ENCODE assay signal across 21 cellular contexts in genomic region chr1:33326690-33327300, GRCh38. TPM values are rescaled to one million over a fixed set of nuclear protein-coding genes. Genes with fewer than 3 reads are reported as not detected.
DNase-seq lines count a peak whose midpoint lies in the region; ATAC-seq and TF ChIP-seq lines count a peak whose summit lies in the region.
"Had no signal": no experiment of that assay in that cellular context is flagged by ENCODE, and none has a peak within 500 bp of the region (broad histone marks: within the 10 kb centered on the region; RNA-seq: fewer than 3 reads in every experiment).

No MANE protein-coding gene starts in this region.

- H3K27me3 ChIP-seq in osteoblast (ENCODE audit: insufficient read depth, low read length) (no peaks in the 10 kb centered on the region), gastroesophageal sphincter (no peaks in the 10 kb centered on the region)
- H3K27me3 ChIP-seq: ovary had no signal

- peaks cover 98% of the 10 kb centered on the region for H3K36me3 ChIP-seq in osteoblast (ENCODE audit: insufficient read depth, low read length)
- peaks cover 13 to 100% of the 10 kb centered on the region in 2 donors for H3K36me3 ChIP-seq in gastroesophageal sphincter
- H3K36me3 ChIP-seq: ovary had no signal

- intact Hi-C loops in dendritic cell treated with granulocyte-macrophage colony-stimulating factor and Interleukin-4, amounts not matched to agents 40 ng/mL and 50 ng/mL, for 4 days (cut with micrococcal nuclease): no loop called here
- intact Hi-C loops in activated CD4-positive, alpha-beta T cell treated with anti-CD3 and anti-CD28 coated beads for 36 hours (cut with DNase I, micrococcal nuclease): no loop called here

- H3K9me3 Mint-ChIP-seq in dendritic cell treated with granulocyte-macrophage colony-stimulating factor and Interleukin-4, amounts not matched to agents 40 ng/mL and 50 ng/mL, for 4 days: no peaks in the 10 kb centered on the region
- no peaks in the 10 kb centered on the region for H3K9me3 Mint-ChIP-seq in activated CD8-positive, alpha-beta memory T cell treated with anti-CD3 and anti-CD28 coated beads, Interleukin-2, amount 10 ng/mL, durations not matched to agents 7 days and 5 days (ENCODE audit: low read depth)
- H3K9me3 Mint-ChIP-seq in activated CD4-positive, alpha-beta T cell treated with anti-CD3 and anti-CD28 coated beads for 36 hours (ENCODE audit: low read depth): no peaks in the 10 kb centered on the region
- H3K9me3 Mint-ChIP-seq: activated T-cell treated with anti-CD3 and anti-CD28 coated beads, Interleukin-2, amount 50 U/mL, for 24 hours had no signal

- no peak for ATAC-seq in activated CD8-positive, alpha-beta memory T cell treated with anti-CD3 and anti-CD28 coated beads, Interleukin-2, amount 10 ng/mL, durations not matched to agents 7 days and 5 days
- no peak for ATAC-seq in gastroesophageal sphincter
- ATAC-seq in activated CD4-positive, alpha-beta T cell treated with anti-CD3 and anti-CD28 coated beads for 36 hours: no peak

- no peak overlapping the region for H3K4me2 ChIP-seq in osteoblast (ENCODE audit: insufficient read depth, low read length)
- H3K4me2 ChIP-seq: smooth muscle cell had no signal

- peaks cover 86% of the 10 kb centered on the region for H3K36me3 Mint-ChIP-seq in dendritic cell treated with granulocyte-macrophage colony-stimulating factor and Interleukin-4, amounts not matched to agents 40 ng/mL and 50 ng/mL, for 4 days (ENCODE audit: low read depth)
- H3K36me3 Mint-ChIP-seq in activated CD8-positive, alpha-beta memory T cell treated with anti-CD3 and anti-CD28 coated beads, Interleukin-2, amount 10 ng/mL, durations not matched to agents 7 days and 5 days: peaks cover 30% of the 10 kb centered on the region
- H3K36me3 Mint-ChIP-seq in activated CD4-positive, alpha-beta T cell treated with anti-CD3 and anti-CD28 coated beads for 36 hours (ENCODE audit: low read depth): peaks cover 34% of the 10 kb centered on the region

- H3K9me3 ChIP-seq in osteoblast (ENCODE audit: low read depth, low read length) (no peaks in the 10 kb centered on the region), gastroesophageal sphincter (no peaks in the 10 kb centered on the region)
- H3K9me3 ChIP-seq: mucosa of descending colon, ovary had no signal

- TF ChIP-seq CTCF in osteoblast (IDR thresholded peaks at IDR 0.05; ENCODE audit: extremely low read depth, low read depth, low read length): no peak
- TF ChIP-seq CTCF in gastroesophageal sphincter (IDR thresholded peaks at IDR 0.05): no peak

- no peak overlapping the region for H3K4me3 Mint-ChIP-seq in dendritic cell treated with granulocyte-macrophage colony-stimulating factor and Interleukin-4, amounts not matched to agents 40 ng/mL and 50 ng/mL, for 4 days
- no peak overlapping the region for H3K4me3 Mint-ChIP-seq in activated CD8-positive, alpha-beta memory T cell treated with anti-CD3 and anti-CD28 coated beads, Interleukin-2, amount 10 ng/mL, durations not matched to agents 7 days and 5 days
- H3K4me3 Mint-ChIP-seq in activated CD4-positive, alpha-beta T cell treated with anti-CD3 and anti-CD28 coated beads for 36 hours: no peak overlapping the region
- H3K4me3 Mint-ChIP-seq: activated T-cell treated with anti-CD3 and anti-CD28 coated beads, Interleukin-2, amount 50 U/mL, for 24 hours had no signal

- no peak for TF ChIP-seq EP300 in gastroesophageal sphincter (IDR thresholded peaks at IDR 0.05)

- CTCF ChIA-PET in activated CD8-positive, alpha-beta memory T cell treated with anti-CD3 and anti-CD28 coated beads, Interleukin-2, amount 10 ng/mL, durations not matched to agents 7 days and 5 days (lab: Charles Lee): interaction anchor here (0.9 kb wide), 1 partner anchor 12 kb away, joined by 3 read pairs; no protein-coding TSS in a partner anchor
- CTCF ChIA-PET in activated CD4-positive, alpha-beta T cell treated with anti-CD3 and anti-CD28 coated beads for 36 hours (lab: Charles Lee): no interaction called here

- H3K79me2 ChIP-seq in osteoblast (ENCODE audit: insufficient read depth, low read length): peaks cover 43% of the 10 kb centered on the region

- H3K4me1 ChIP-seq in osteoblast (ENCODE audit: insufficient read depth, low read length) (peaks cover 25% of the 10 kb centered on the region), gastroesophageal sphincter (peaks cover 2 to 61% (median 11%) of the 10 kb centered on the region in 3 donors)

- TF ChIP-seq POLR2A in gastroesophageal sphincter (IDR thresholded peaks at IDR 0.05): no peak

- H3K27ac ChIP-seq in osteoblast (ENCODE audit: low read depth, low read length): peak overlapping the region; percentile 76
- H3K27ac ChIP-seq in gastroesophageal sphincter: peak overlapping the region in 2 of 4 donors; percentile 45 to 64
- H3K27ac ChIP-seq: ovary had no signal

- no peak overlapping the region for H2AFZ ChIP-seq in osteoblast (ENCODE audit: low read length)

- peak; percentile 81 for DNase-seq in CD1c-positive myeloid dendritic cell (ENCODE audit: extremely low spot score)
- peak; percentile 38 for DNase-seq in NOMO-1 treated with dmso at 0.1 percent for 144 hours (lab: John Stamatoyannopoulos, UW; ENCODE audit: unreplicated experiment)
- peak; percentile 3 for DNase-seq in osteoblast (ENCODE audit: insufficient read length, low spot score, missing footprints)
- no peak for DNase-seq in activated CD8-positive, alpha-beta memory T cell treated with anti-CD3 and anti-CD28 coated beads, Interleukin-2, amount 10 ng/mL, durations not matched to agents 7 days and 5 days
- no peak for DNase-seq in GM03348 (ENCODE audit: low spot score)
- no peak for DNase-seq in activated CD4-positive, alpha-beta T cell treated with anti-CD3 and anti-CD28 coated beads for 36 hours
- DNase-seq: activated CD4-positive, alpha-beta T cell treated with anti-CD3 and anti-CD28 coated beads for 48 hours; activated T-cell treated with anti-CD3 and anti-CD28 coated beads, Interleukin-2, amount 50 U/mL, for 24 hours; COR-L47; H7; MM.1S; NCI-H2081 treated with DMSO at 0.1 percent for 48 hours; SHP77 treated with DMSO at 0.1 percent for 48 hours; stimulated activated naive CD4-positive, alpha-beta T cell treated with Interleukin-2 at 50 U/mL for 16 hours; T1000 had no signal

- peaks cover 51% of the 10 kb centered on the region for H3K4me1 Mint-ChIP-seq in dendritic cell treated with granulocyte-macrophage colony-stimulating factor and Interleukin-4, amounts not matched to agents 40 ng/mL and 50 ng/mL, for 4 days (ENCODE audit: low read depth)
- H3K4me1 Mint-ChIP-seq in activated CD8-positive, alpha-beta memory T cell treated with anti-CD3 and anti-CD28 coated beads, Interleukin-2, amount 10 ng/mL, durations not matched to agents 7 days and 5 days: peaks cover 6% of the 10 kb centered on the region
- no peaks in the 10 kb centered on the region for H3K4me1 Mint-ChIP-seq in activated CD4-positive, alpha-beta T cell treated with anti-CD3 and anti-CD28 coated beads for 36 hours

- POLR2A ChIA-PET in activated CD4-positive, alpha-beta T cell treated with anti-CD3 and anti-CD28 coated beads for 36 hours (lab: Charles Lee): no interaction called here

- peak overlapping the region; percentile 15 for H3K27ac Mint-ChIP-seq in dendritic cell treated with granulocyte-macrophage colony-stimulating factor and Interleukin-4, amounts not matched to agents 40 ng/mL and 50 ng/mL, for 4 days
- no peak overlapping the region for H3K27ac Mint-ChIP-seq in activated CD8-positive, alpha-beta memory T cell treated with anti-CD3 and anti-CD28 coated beads, Interleukin-2, amount 10 ng/mL, durations not matched to agents 7 days and 5 days
- no peak overlapping the region for H3K27ac Mint-ChIP-seq in activated CD4-positive, alpha-beta T cell treated with anti-CD3 and anti-CD28 coated beads for 36 hours
- H3K27ac Mint-ChIP-seq: activated T-cell treated with anti-CD3 and anti-CD28 coated beads, Interleukin-2, amount 50 U/mL, for 24 hours had no signal

- H3K4me3 ChIP-seq in osteoblast (ENCODE audit: insufficient read depth, low read length): no peak overlapping the region
- no peak overlapping the region for H3K4me3 ChIP-seq in gastroesophageal sphincter
- H3K4me3 ChIP-seq: mucosa of descending colon, ovary, smooth muscle cell had no signal

- peaks cover 74% of the 10 kb centered on the region for H4K20me1 ChIP-seq in osteoblast (ENCODE audit: insufficient read depth, low read length)

- WGBS in gastroesophageal sphincter (ENCODE audit: low coverage in 1 of 2), 2 donors: 86 to 88% methylated on average over 6 to 10 of the region's 11 CpGs

- H3K27me3 Mint-ChIP-seq in dendritic cell treated with granulocyte-macrophage colony-stimulating factor and Interleukin-4, amounts not matched to agents 40 ng/mL and 50 ng/mL, for 4 days: no peaks in the 10 kb centered on the region
- no peaks in the 10 kb centered on the region for H3K27me3 Mint-ChIP-seq in activated CD8-positive, alpha-beta memory T cell treated with anti-CD3 and anti-CD28 coated beads, Interleukin-2, amount 10 ng/mL, durations not matched to agents 7 days and 5 days
- H3K27me3 Mint-ChIP-seq in activated CD4-positive, alpha-beta T cell treated with anti-CD3 and anti-CD28 coated beads for 36 hours: no peaks in the 10 kb centered on the region
- H3K27me3 Mint-ChIP-seq: activated T-cell treated with anti-CD3 and anti-CD28 coated beads, Interleukin-2, amount 50 U/mL, for 24 hours had no signal

RNA-seq across cellular contexts. Expression of gene A3GALT2, which starts 5.9 kb away (rescaled TPM):
- total RNA-seq in osteoblast (under 0.01 TPM in 1 of 2 replicates, not detected in the other), gastroesophageal sphincter (under 1 TPM in 1 of 4 donors, not detected in 3; 0.67 TPM)
- total RNA-seq in activated CD8-positive, alpha-beta memory T cell treated with anti-CD3 and anti-CD28 coated beads, Interleukin-2, amount 10 ng/mL, durations not matched to agents 7 days and 5 days: not detected
- total RNA-seq in activated CD4-positive, alpha-beta T cell treated with anti-CD3 and anti-CD28 coated beads for 36 hours: not detected
- total RNA-seq: endothelial cell of umbilical vein, H7, mucosa of descending colon, ovary, smooth muscle cell had no signal

Comparison
In these comparisons a context has a peak if more than half of its experiments do, and no peak if none do; other contexts are left out.
1. DNase-seq: peak in CD1c-positive myeloid dendritic cell (single experiment), NOMO-1 treated with dmso at 0.1 percent for 144 hours (single experiment) and osteoblast (single experiment); none in activated CD8-positive, alpha-beta memory T cell treated with anti-CD3 and anti-CD28 coated beads, Interleukin-2, amount 10 ng/mL, durations not matched to agents 7 days and 5 days (single experiment), GM03348 (single experiment) and activated CD4-positive, alpha-beta T cell treated with anti-CD3 and anti-CD28 coated beads for 36 hours (single experiment).